Comparison of ENCODE assay signal across 25 cellular contexts in genomic region chr7:25429731-25430130, GRCh38.
A peak's percentile ranks its signal among the peaks of the same experiment; 100 is the strongest.
DNase-seq lines count a peak whose midpoint lies in the region; ATAC-seq, FAIRE-seq and TF ChIP-seq lines count a peak whose summit lies in the region.
"Had no signal": no experiment of that assay in that cellular context is flagged by ENCODE, and none has a peak within 500 bp of the region (broad histone marks: within the 10 kb centered on the region; RNA-seq: fewer than 3 reads in every experiment).

No MANE protein-coding gene starts in this region.

- no peak overlapping the region for H3K4me2 ChIP-seq in HepG2 (ENCODE audit: low read depth, low read length)
- no peak overlapping the region for H3K4me2 ChIP-seq in OCI-LY7 (ENCODE audit: low read length)

- ATAC-seq in HepG2 (peak; percentile 71), gastrocnemius medialis (peak; percentile 75 to 85)

- no peak for TF ChIP-seq RAD21 in HepG2 (CRISPR knock-in tag; IDR thresholded peaks at IDR 0.05)

- no peaks in the 10 kb centered on the region for H3K9me2 ChIP-seq in OCI-LY7 (ENCODE audit: insufficient read depth, low read length)

- TF ChIP-seq POLR2A in HepG2 (IDR thresholded peaks at IDR 0.05; ENCODE audit: insufficient read depth in 1 of 2, low read depth in 2 of 2, low read length in 2 of 2), result no peak
- no peak for TF ChIP-seq POLR2A in gastrocnemius medialis (IDR thresholded peaks at IDR 0.05)

- BruUV-seq in HepG2 (replicated peaks; lab: Mats Ljungman, UMichigan) (no TSS peak), OCI-LY7 (replicated peaks; lab: Mats Ljungman, UMichigan) (no TSS peak)

- in situ Hi-C loops in HepG2 (cut with HindIII; ENCODE audit: extremely low pct_ligation_motif_present, low pct_unique_long_range_greater_than_20kb) (no loop called here), gastrocnemius medialis (cut with MboI; ENCODE audit: low sequenced_read_pairs in 4 of 4) (no loop called here)

- TF ChIP-seq CTCF in AG09319 (IDR thresholded peaks at IDR 0.05; ENCODE audit: low read depth, low read length), result no peak
- no peak for TF ChIP-seq CTCF in HepG2 (CRISPR knock-in tag; IDR thresholded peaks at IDR 0.05)
- no peak for TF ChIP-seq CTCF in gastrocnemius medialis (IDR thresholded peaks at IDR 0.05 in 4 of 5, conservative IDR thresholded peaks at IDR 0.05 in 1 of 5)
- TF ChIP-seq CTCF in OCI-LY7 (conservative IDR thresholded peaks at IDR 0.05; ENCODE audit: low read length), result no peak
- TF ChIP-seq CTCF in GM10266 (IDR thresholded peaks at IDR 0.05; ENCODE audit: control insufficient read depth, insufficient read depth, low read depth, missing control alignments), result no peak

- no peak overlapping the region for H3K9ac ChIP-seq in HepG2 (ENCODE audit: insufficient read depth, low read depth, low read length)

- H3K27me3 ChIP-seq in HepG2 (ENCODE audit: control insufficient read depth in 1 of 2, insufficient read depth in 2 of 2, low read length in 2 of 2), result 0 out of 5 replicates have a peak, but pooled peaks cover 0 to 2% of the 10 kb centered on the region in 2 experiments
- H3K27me3 ChIP-seq in gastrocnemius medialis, result no peaks in the 10 kb centered on the region
- H3K27me3 ChIP-seq: suprapubic skin had no signal

- CTCF ChIA-PET in HepG2 (lab: Yijun Ruan, JAX; ENCODE audit: low intra/inter-chr PET ratio, low total read pairs), result no interaction called here
- CTCF ChIA-PET in OCI-LY7 (lab: Charles Lee; ENCODE audit: unreplicated experiment), result no interaction called here

- DNase-seq in AG09319 (ENCODE audit: extremely low read depth, low read depth) (peak; percentile 3), amniotic epithelial cell (ENCODE audit: low read depth) (peak; percentile 44), HepG2 (ENCODE audit: low spot score) (peak; percentile 13), gastrocnemius medialis (peak in 1 of 2 donors; percentile 16), OCI-LY7 (ENCODE audit: low spot score) (no peak), NCI-H2081 treated with DMSO at 0.1 percent for 48 hours (lab: John Stamatoyannopoulos, UW) (no peak), GM19239 (ENCODE audit: insufficient read length, low spot score) (no peak), GM10266 (ENCODE audit: extremely low spot score) (no peak)
- DNase-seq: activated CD4-positive, alpha-beta T cell treated with anti-CD3 and anti-CD28 coated beads for 48 hours; activated CD8-positive, alpha-beta memory T cell treated with anti-CD3 and anti-CD28 coated beads, Interleukin-2, amount 50 U/mL, for 4 hours; activated gamma-delta T cell; amygdala; DMS 273 treated with DMSO at 0.1 percent for 48 hours; effector memory CD4-positive, alpha-beta T cell; GOT3; hypothalamus; kidney; NCI-H1694; NCI-H345; occipital lobe; stimulated activated CD8-positive, alpha-beta memory T cell treated with anti-CD3 and anti-CD28 coated beads, Interleukin-4, amount 100 ng/mL, for 48 hours; SW 1271 had no signal

- 0% methylated on average over 3 of the region's 3 CpGs for WGBS in HepG2 (ENCODE audit: low lambda C conversion rate)

- no peaks in the 10 kb centered on the region for H3K36me3 ChIP-seq in HepG2 (replicated peaks in 1 of 2; ENCODE audit: control insufficient read depth in 1 of 2, insufficient read depth in 2 of 2, low read length in 2 of 2)
- no peaks in the 10 kb centered on the region for H3K36me3 ChIP-seq in gastrocnemius medialis
- H3K36me3 ChIP-seq in OCI-LY7 (ENCODE audit: insufficient read depth, low read length), result no peaks in the 10 kb centered on the region
- H3K36me3 ChIP-seq: suprapubic skin had no signal

- intact Hi-C loops in HepG2 (cut with micrococcal nuclease; ENCODE audit: unreplicated experiment) (no loop called here), gastrocnemius medialis (cut with DNase I; ENCODE audit: low total_unique reads) (no loop called here), OCI-LY7 (cut with micrococcal nuclease; ENCODE audit: unreplicated experiment) (no loop called here)

- POLR2A ChIA-PET in HepG2 (lab: Yijun Ruan, JAX) (no interaction called here), OCI-LY7 (lab: Charles Lee) (no interaction called here)

- H3K79me2 ChIP-seq in HepG2 (ENCODE audit: insufficient read depth, low read length), result no peaks in the 10 kb centered on the region
- no peaks in the 10 kb centered on the region for H3K79me2 ChIP-seq in OCI-LY7 (ENCODE audit: insufficient read depth, low read depth, low read length)

- FAIRE-seq in HepG2 (lab: Jason Lieb, UNC) (no peak), GM19239 (lab: Jason Lieb, UNC) (no peak)
- FAIRE-seq: kidney, TTC549 had no signal

- H3K4me3 ChIP-seq in HepG2 (replicated peaks in 1 of 3; ENCODE audit: insufficient read depth in 1 of 3, low read depth in 2 of 3, low read length in 3 of 3) (no peak overlapping the region), gastrocnemius medialis (no peak overlapping the region), OCI-LY7 (ENCODE audit: low read depth, low read length, poor library complexity, severe bottlenecking) (no peak overlapping the region)
- H3K4me3 ChIP-seq: suprapubic skin had no signal

- peaks cover 12% of the 10 kb centered on the region for H3K4me1 ChIP-seq in HepG2 (ENCODE audit: insufficient read depth, low read length)
- no peaks in the 10 kb centered on the region for H3K4me1 ChIP-seq in gastrocnemius medialis
- H3K4me1 ChIP-seq in OCI-LY7 (ENCODE audit: insufficient read depth, low read length, poor library complexity, severe bottlenecking), result no peaks in the 10 kb centered on the region

- no peak overlapping the region for H3K27ac ChIP-seq in HepG2 (ENCODE audit: extremely low read length, insufficient read depth, low read length)
- peak overlapping the region in 1 of 4 donors; percentile 29 for H3K27ac ChIP-seq in gastrocnemius medialis
- no peak overlapping the region for H3K27ac ChIP-seq in OCI-LY7 (ENCODE audit: low read depth, low read length, poor library complexity, severe bottlenecking)
- H3K27ac ChIP-seq: RWPE1 had no signal

- TF ChIP-seq EP300 in HepG2 (IDR thresholded peaks at IDR 0.05; ENCODE audit: low read depth in 2 of 2, low read length in 2 of 2) (no peak), HepG2 (CRISPR knock-in tag; IDR thresholded peaks at IDR 0.05; ENCODE audit: borderline replicate concordance) (no peak)

- H4K20me1 ChIP-seq in HepG2 (ENCODE audit: insufficient read depth, low read length), result no peaks in the 10 kb centered on the region
- H4K20me1 ChIP-seq in OCI-LY7 (ENCODE audit: insufficient read depth, low read length), result no peaks in the 10 kb centered on the region

- H2AFZ ChIP-seq in HepG2 (ENCODE audit: low read length) (no peak overlapping the region), OCI-LY7 (ENCODE audit: low read length) (no peak overlapping the region)

- H3K9me3 ChIP-seq in HepG2 (ENCODE audit: low read length), result no peaks in the 10 kb centered on the region
- no peaks in the 10 kb centered on the region for H3K9me3 ChIP-seq in gastrocnemius medialis
- no peaks in the 10 kb centered on the region for H3K9me3 ChIP-seq in OCI-LY7 (ENCODE audit: low read length)
- H3K9me3 ChIP-seq: suprapubic skin had no signal

TF ChIP-seq in HepG2, 621 proteins besides CTCF, POLR2A, EP300 and RAD21:
- peak; percentile 16; the same call in 1 of the 2 replicates for TF ChIP-seq PPARG (CRISPR knock-in tag; conservative IDR thresholded peaks at IDR 0.05)
- TF ChIP-seq HNF4G (IDR thresholded peaks at IDR 0.05; ENCODE audit: borderline replicate concordance, low read depth, low read length), result 0 out of 2 replicates have a peak, but pooled peaks have one; percentile 7
- TF ChIP-seq HNF4G (CRISPR knock-in tag; IDR thresholded peaks at IDR 0.05; ENCODE audit: borderline replicate concordance, low read depth), result no peak
- peak; percentile 48 for TF ChIP-seq HNF4A (CRISPR knock-in tag; IDR thresholded peaks at IDR 0.05)
- no peak for TF ChIP-seq NFIC (IDR thresholded peaks at IDR 0.05; ENCODE audit: low read length)
- TF ChIP-seq ZNF674 (CRISPR knock-in tag; IDR thresholded peaks at IDR 0.05; ENCODE audit: low read depth), result no peak
- no peak for TF ChIP-seq FOXA1 (IDR thresholded peaks at IDR 0.05)
- TF ChIP-seq FOXA1 (CRISPR knock-in tag; IDR thresholded peaks at IDR 0.05), result peak; percentile 50

Comparison
In these comparisons a context has a peak if more than half of its experiments do, and no peak if none do; other contexts are left out.
1. DNase-seq: peak in AG09319 (single experiment), amniotic epithelial cell (single experiment) and HepG2 (single experiment); none in OCI-LY7 (single experiment), NCI-H2081 treated with DMSO at 0.1 percent for 48 hours (single experiment), GM19239 (single experiment) and GM10266 (single experiment).